Comparison of ENCODE assay signal across 1 cellular context in genomic region chr6:112113371-112113770, GRCh38.
A peak's percentile ranks its signal among the peaks of the same experiment; 100 is the strongest.
TF ChIP-seq lines count a peak whose summit lies in the region.

No MANE protein-coding gene starts in this region.

TF ChIP-seq in K562, 482 proteins besides CTCF, POLR2A, EP300 and RAD21:
- TF ChIP-seq ZNF551 (CRISPR knock-in tag; IDR thresholded peaks at IDR 0.05): no peak
- TF ChIP-seq MEIS2 (IDR thresholded peaks at IDR 0.05; ENCODE audit: partially characterized antibody): peak; percentile 20
- no peak for TF ChIP-seq ZSCAN29 (IDR thresholded peaks at IDR 0.05)
- TF ChIP-seq KLF10 (CRISPR knock-in tag; IDR thresholded peaks at IDR 0.05): no peak
- TF ChIP-seq ZNF143 (CRISPR knock-in tag; IDR thresholded peaks at IDR 0.05): no peak
- no peak for TF ChIP-seq ZNF12 (CRISPR knock-in tag; IDR thresholded peaks at IDR 0.05)
- TF ChIP-seq, protein P1, sequence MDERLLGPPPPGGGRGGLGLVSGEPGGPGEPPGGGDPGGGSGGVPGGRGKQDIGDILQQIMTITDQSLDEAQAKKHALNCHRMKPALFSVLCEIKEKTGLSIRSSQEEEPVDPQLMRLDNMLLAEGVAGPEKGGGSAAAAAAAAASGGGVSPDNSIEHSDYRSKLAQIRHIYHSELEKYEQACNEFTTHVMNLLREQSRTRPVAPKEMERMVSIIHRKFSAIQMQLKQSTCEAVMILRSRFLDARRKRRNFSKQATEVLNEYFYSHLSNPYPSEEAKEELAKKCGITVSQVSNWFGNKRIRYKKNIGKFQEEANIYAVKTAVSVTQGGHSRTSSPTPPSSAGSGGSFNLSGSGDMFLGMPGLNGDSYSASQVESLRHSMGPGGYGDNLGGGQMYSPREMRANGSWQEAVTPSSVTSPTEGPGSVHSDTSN (CRISPR knock-in tag; IDR thresholded peaks at IDR 0.05; ENCODE audit: low read depth): no peak
- TF ChIP-seq, protein P1 (tag; conservative IDR thresholded peaks at IDR 0.05; ENCODE audit: low read depth): peak; percentile 39; the same call in 1 of the 2 replicates
